ENCODE assay signal across 15 cellular contexts in the genomic region with DNA sequence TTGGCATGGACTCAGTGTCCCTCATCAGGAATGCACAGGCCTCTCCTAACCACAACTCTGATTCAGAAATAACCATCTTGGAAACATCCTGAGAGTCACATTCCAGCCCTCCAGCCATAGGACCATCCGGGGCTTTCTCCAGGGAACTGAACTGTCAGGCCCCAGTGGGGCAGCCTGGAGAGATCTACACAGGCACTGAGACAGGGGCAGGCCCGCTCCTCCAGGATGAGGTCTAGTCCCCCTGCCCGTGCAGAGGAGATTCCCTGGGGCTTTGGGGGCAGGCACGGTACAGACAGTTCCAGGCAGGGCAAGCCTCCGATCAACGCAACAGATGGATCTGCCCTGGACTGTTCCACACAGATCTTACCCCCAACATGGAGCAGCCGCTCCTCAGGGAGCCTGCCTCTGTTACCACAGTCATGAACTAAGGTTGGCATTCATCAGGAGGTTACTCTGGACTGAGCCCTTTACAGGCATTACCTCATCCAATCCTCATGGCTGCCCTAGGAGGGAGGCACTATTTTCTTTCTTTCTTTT. TPM values are rescaled to one million over a fixed set of nuclear protein-coding genes. Genes with fewer than 3 reads are reported as not detected.
A peak's percentile ranks its signal among the peaks of the same experiment; 100 is the strongest.
DNase-seq lines count a peak whose midpoint lies in the region; ATAC-seq, FAIRE-seq and TF ChIP-seq lines count a peak whose summit lies in the region.
"Had no signal": no experiment of that assay in that cellular context is flagged by ENCODE, and none has a peak within 500 bp of the region (broad histone marks: within the 10 kb centered on the region; RNA-seq: fewer than 3 reads in every experiment).

No MANE protein-coding gene starts in this region.

- H3K9me3 ChIP-seq in heart left ventricle (no peaks in the 10 kb centered on the region), kidney (ENCODE audit: control insufficient read depth in 1 of 2, low read length in 2 of 2) (no peaks in the 10 kb centered on the region), stomach (no peaks in the 10 kb centered on the region)
- H3K9me3 ChIP-seq: lower lobe of right lung, pancreas had no signal

- ATAC-seq in heart left ventricle = peak in 3 of 4 donors; percentile 20 to 48 (median 24)
- no peak for ATAC-seq in Right ventricle myocardium superior (ENCODE audit: poor library complexity)
- ATAC-seq in HG03565 (IDR thresholded peaks at IDR 0.05; ENCODE audit: unreplicated experiment) = no peak
- ATAC-seq: pancreas had no signal

- 56 to 64% (median 59%) methylated on average over 4 to 7 of the region's 7 CpGs for WGBS in heart left ventricle, 4 donors
- 67 to 87% (median 77%) methylated on average over 7 of the region's 7 CpGs for WGBS in stomach, 5 donors

- H3K27ac ChIP-seq in heart left ventricle = peak overlapping the region in 3 of 12 donors; percentile 13 to 70 (median 29)
- peak overlapping the region in 1 of 2 donors; percentile 47 for H3K27ac ChIP-seq in kidney (ENCODE audit: low read depth in 2 of 2, low read length in 2 of 2)
- H3K27ac ChIP-seq in stomach = peak overlapping the region in 1 of 5 donors; percentile 46
- H3K27ac ChIP-seq: lower lobe of right lung, pancreas had no signal

- TF ChIP-seq EP300 in stomach (IDR thresholded peaks at IDR 0.05) = no peak

- no peak overlapping the region for H3K9ac ChIP-seq in kidney (ENCODE audit: low read length in 2 of 2)

- H3K27me3 ChIP-seq in heart left ventricle = peaks cover 0 to 5% (median 0%) of the 10 kb centered on the region in 9 donors
- H3K27me3 ChIP-seq in stomach = peaks cover 0 to 39% (median 5%) of the 10 kb centered on the region in 3 donors
- H3K27me3 ChIP-seq: pancreas had no signal

- intact Hi-C loops in heart left ventricle (cut with DNase I) (no loop called here), Right ventricle myocardium superior (cut with DNase I) (no loop called here), kidney (cut with DNase I) (no loop called here), stomach (cut with DNase I; ENCODE audit: low total_unique reads) (no loop called here)

- H3K4me3 ChIP-seq in heart left ventricle (no peak overlapping the region), cardiac fibroblast (replicated peaks in 1 of 2; ENCODE audit: low read depth in 2 of 2, low read length in 2 of 2) (no peak overlapping the region), kidney (ENCODE audit: low read length in 2 of 2) (no peak overlapping the region), stomach (no peak overlapping the region)
- H3K4me3 ChIP-seq: lower lobe of right lung, pancreas had no signal

- no peak for TF ChIP-seq CTCF in heart left ventricle (IDR thresholded peaks at IDR 0.05)
- no peak for TF ChIP-seq CTCF in cardiac fibroblast (IDR thresholded peaks at IDR 0.05; ENCODE audit: low read depth, low read length)
- no peak for TF ChIP-seq CTCF in kidney (IDR thresholded peaks at IDR 0.05; ENCODE audit: borderline replicate concordance, extremely low read depth, insufficient read depth)
- TF ChIP-seq CTCF in stomach (IDR thresholded peaks at IDR 0.05) = no peak

- no peaks in the 10 kb centered on the region for H3K36me3 ChIP-seq in heart left ventricle
- no peaks in the 10 kb centered on the region for H3K36me3 ChIP-seq in kidney (ENCODE audit: control insufficient read depth in 1 of 2, insufficient read depth in 2 of 2, low read length in 2 of 2)
- no peaks in the 10 kb centered on the region for H3K36me3 ChIP-seq in stomach
- H3K36me3 ChIP-seq: lower lobe of right lung, pancreas had no signal

- TF ChIP-seq POLR2A in heart left ventricle (IDR thresholded peaks at IDR 0.05) (no peak), stomach (IDR thresholded peaks at IDR 0.05) (no peak)

- peaks cover 0 to 38% (median 9%) of the 10 kb centered on the region in 12 donors for H3K4me1 ChIP-seq in heart left ventricle
- peaks cover 0 to 7% of the 10 kb centered on the region in 2 donors for H3K4me1 ChIP-seq in kidney (ENCODE audit: control insufficient read depth in 1 of 2, insufficient read depth in 1 of 2, low read depth in 1 of 2, low read length in 2 of 2)
- peaks cover 0 to 16% (median 6%) of the 10 kb centered on the region in 4 donors for H3K4me1 ChIP-seq in stomach

- FAIRE-seq in kidney (lab: Jason Lieb, UNC) = no peak
- FAIRE-seq: pancreas had no signal

- DNase-seq in heart left ventricle (no peak), Right ventricle myocardium superior (no peak), cardiac fibroblast (ENCODE audit: low read depth in 2 of 2) (peak; percentile 55 to 68), kidney (peak; percentile 86), stomach (no peak)
- no peak for DNase-seq in activated CD4-positive, alpha-beta T cell treated with anti-CD3 and anti-CD28 coated beads, Interleukin-2, amount 50 U/mL, for 4 hours
- no peak for DNase-seq in stimulated activated naive CD4-positive, alpha-beta T cell treated with Interleukin-2 at 50 U/mL for 16 hours (lab: John Stamatoyannopoulos, UW)
- DNase-seq: activated CD4-positive, alpha-beta T cell treated with anti-CD3 and anti-CD28 coated beads for 1 hour; lower lobe of right lung; NCI-H1417 treated with DMSO at 0.1 percent for 48 hours; NCI-H69; stimulated activated CD4-positive, alpha-beta T cell treated with anti-CD3 and anti-CD28 coated beads, Interleukin-2, amount 100 ng/mL, for 48 hours had no signal

RNA-seq across cellular contexts. Expression of gene KCNK3, which starts 12.0 kb away (rescaled TPM):
- total RNA-seq in heart left ventricle (10 to 100 TPM in 1 of 9 donors, 1 to 10 TPM in 6, under 1 TPM in 2; 0.61 to 12.2 (median 2.1) TPM), Right ventricle myocardium superior (2.7 TPM), kidney (8.1 TPM), stomach (10 to 100 TPM in 1 of 5 donors, 1 to 10 TPM in 3, under 1 TPM in 1; 0.87 to 22.8 (median 2.0) TPM)
- polyA plus RNA-seq in heart left ventricle (1 to 10 TPM; 1.9 to 3.7 TPM), kidney (ENCODE audit: insufficient read depth, low read depth, low replicate concordance) (2.1 TPM), stomach (1 to 10 TPM in 2 of 3 donors, under 1 TPM in 1; 0.62 to 2.8 (median 1.8) TPM)
- total RNA-seq: activated T-helper 2 cell treated with anti-CD3 and anti-CD28 coated beads, Interferon-gamma antibody, Interleukin-2, Interleukin-4, amounts not matched to agents 10 μg/mL and 5 μg/mL and 100 μg/mL, durations not matched to agents 14 hours and 24 hours and 36 hours had no signal

RNA-seq across cellular contexts. Expression of gene SLC35F6, which starts 59.6 kb away (rescaled TPM):
- 10 to 100 TPM; 17.2 to 70.5 (median 27.2) TPM for total RNA-seq in heart left ventricle
- 10 to 100 TPM; 14.4 to 28.3 TPM for polyA plus RNA-seq in heart left ventricle
- 18.3 TPM for total RNA-seq in Right ventricle myocardium superior
- 63.7 TPM for total RNA-seq in kidney
- 43.1 TPM for polyA plus RNA-seq in kidney (ENCODE audit: insufficient read depth, low read depth, low replicate concordance)
- total RNA-seq in stomach = 10 to 100 TPM; 12.8 to 40.9 (median 14.7) TPM
- 10 to 100 TPM in 1 of 3 donors, 1 to 10 TPM in 2; 4.9 to 10.5 (median 8.6) TPM for polyA plus RNA-seq in stomach

Comparison
In these comparisons a context has a peak if more than half of its experiments do, and no peak if none do; other contexts are left out.
1. ATAC-seq: peak in heart left ventricle (3 of 4); none in Right ventricle myocardium superior (single experiment) and HG03565 (single experiment).
2. DNase-seq: peak in cardiac fibroblast (2 of 2) and kidney (single experiment); none in heart left ventricle (0 of 5), Right ventricle myocardium superior (single experiment), activated CD4-positive, alpha-beta T cell treated with anti-CD3 and anti-CD28 coated beads, Interleukin-2, amount 50 U/mL, for 4 hours (0 of 2), stomach (single experiment) and stimulated activated naive CD4-positive, alpha-beta T cell treated with Interleukin-2 at 50 U/mL for 16 hours (single experiment).